ENCODE assay signal across 1 cellular context in genomic region chr20:38164624-38165088, GRCh38.
TF ChIP-seq lines count a peak whose summit lies in the region.

No MANE protein-coding gene starts in this region.

TF ChIP-seq in IMR-90, 13 proteins besides CTCF, POLR2A, EP300 and RAD21 (continued from another document):
- no peak for TF ChIP-seq USF2 (IDR thresholded peaks at IDR 0.05; ENCODE audit: low read depth, low read length)
